Comparison of ENCODE assay signal across 21 cellular contexts in genomic region chr16:4709481-4709880, GRCh38. TPM values are rescaled to one million over a fixed set of nuclear protein-coding genes. Genes with fewer than 3 reads are reported as not detected.
"Had no signal": no experiment of that assay in that cellular context is flagged by ENCODE, and none has a peak within 500 bp of the region (broad histone marks: within the 10 kb centered on the region; RNA-seq: fewer than 3 reads in every experiment).

No MANE protein-coding gene starts in this region.

- H3K9me3 ChIP-seq: body of pancreas, colonic mucosa, pancreas, right lobe of liver, testis, upper lobe of left lung had no signal

- H3K4me3 Mint-ChIP-seq: natural killer cell; stimulated activated effector memory CD8-positive, alpha-beta T cell treated with anti-CD3 and anti-CD28 coated beads, Interleukin-12 subunit alpha, Interleukin-12 subunit beta, amount 100 ng/mL, for 72 hours had no signal

- ATAC-seq: activated naive CD4-positive, alpha-beta T cell treated with anti-CD3 and anti-CD28 coated beads, Interleukin-2, amount 50 U/mL, for 72 hours; body of pancreas; natural killer cell; pancreas; right lobe of liver; stimulated activated effector memory CD8-positive, alpha-beta T cell treated with anti-CD3 and anti-CD28 coated beads, Interleukin-12 subunit alpha, Interleukin-12 subunit beta, amount 100 ng/mL, for 72 hours had no signal

- H3K4me1 ChIP-seq: colonic mucosa, pancreas, right lobe of liver, testis, upper lobe of left lung had no signal

- DNase-seq: activated CD4-positive, alpha-beta T cell treated with anti-CD3 and anti-CD28 coated beads, Interleukin-2, amount 50 U/mL, for 1 hour; activated CD4-positive, CD25-positive, alpha-beta regulatory T cell treated with anti-CD3 and anti-CD28 coated beads, Interleukin-2, amount 50 U/mL, for 72 hours; activated CD8-positive, alpha-beta memory T cell treated with anti-CD3 and anti-CD28 coated beads, Interleukin-2, amount 50 U/mL, for 4 hours; activated gamma-delta T cell treated with Interleukin-2 at 50 U/mL for 16 hours; amniotic stem cell; body of pancreas; caudate nucleus; colonic mucosa; erythroblast; mesendoderm; natural killer cell; right lobe of liver; stimulated activated CD4-positive, alpha-beta T cell treated with anti-CD3 and anti-CD28 coated beads, Interleukin-4, amount 100 ng/mL, for 24 hours; T-helper 2 cell; testis; upper lobe of left lung had no signal

- H3K36me3 ChIP-seq: colonic mucosa had no signal

- H3K4me1 Mint-ChIP-seq: natural killer cell had no signal

- H3K4me3 ChIP-seq: body of pancreas, colonic mucosa, pancreas, right lobe of liver, smooth muscle cell, testis, upper lobe of left lung had no signal

- H3K27ac Mint-ChIP-seq: natural killer cell; stimulated activated effector memory CD8-positive, alpha-beta T cell treated with anti-CD3 and anti-CD28 coated beads, Interleukin-12 subunit alpha, Interleukin-12 subunit beta, amount 100 ng/mL, for 72 hours had no signal

- H3K9me3 Mint-ChIP-seq: activated naive CD4-positive, alpha-beta T cell treated with anti-CD3 and anti-CD28 coated beads, Interleukin-2, amount 50 U/mL, for 72 hours; natural killer cell; stimulated activated effector memory CD8-positive, alpha-beta T cell treated with anti-CD3 and anti-CD28 coated beads, Interleukin-12 subunit alpha, Interleukin-12 subunit beta, amount 100 ng/mL, for 72 hours had no signal

- H3K4me2 ChIP-seq: smooth muscle cell had no signal

- H3K27me3 ChIP-seq: body of pancreas, colonic mucosa, pancreas, right lobe of liver, testis, upper lobe of left lung had no signal

- H3K27ac ChIP-seq: body of pancreas, colonic mucosa, pancreas, right lobe of liver, testis, upper lobe of left lung, VCaP had no signal

RNA-seq across cellular contexts. Expression of gene DNAAF8, which starts 24.9 kb away (rescaled TPM):
- total RNA-seq: smooth muscle cell had no signal
